In the genomic region with DNA sequence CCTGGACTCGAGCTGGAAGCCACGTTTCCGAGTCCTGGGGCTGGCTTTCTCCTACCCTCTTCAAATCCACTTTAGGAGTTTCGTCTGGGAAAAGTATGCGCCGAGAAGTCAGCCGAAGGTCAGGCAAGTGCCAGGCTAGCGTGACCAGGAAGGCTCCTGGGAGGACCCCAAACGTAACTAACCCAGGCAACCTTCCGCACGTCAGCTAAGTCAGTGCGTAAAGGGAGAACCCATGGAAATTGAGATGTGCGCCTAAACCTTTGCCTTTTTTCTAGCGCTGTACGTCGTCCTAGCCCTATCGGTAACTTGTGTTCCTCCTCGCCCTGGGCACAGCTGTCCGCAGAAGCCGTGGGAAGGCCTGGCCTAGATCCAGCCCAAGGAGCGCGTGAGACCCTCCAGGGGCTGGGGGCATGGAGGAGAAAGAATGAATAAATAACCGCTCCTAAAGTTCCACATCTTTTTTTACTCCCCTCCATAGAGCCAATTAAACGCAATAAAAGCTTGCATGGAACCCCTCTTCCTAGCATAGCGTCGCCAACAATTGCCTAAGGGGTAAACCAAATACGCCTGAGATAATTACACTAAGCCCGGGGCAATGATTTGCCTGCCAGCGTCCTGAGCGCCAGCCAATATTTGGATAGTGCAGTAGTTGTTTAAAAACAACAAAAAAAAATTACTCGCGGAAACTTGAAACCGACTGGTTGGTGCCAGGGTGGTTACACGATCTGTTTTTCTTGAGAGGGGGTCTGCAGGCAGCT, we compare ENCODE assay signal across 1 cellular context.
TF ChIP-seq lines count a peak whose summit lies in the region.

No MANE protein-coding gene starts in this region.

TF ChIP-seq in GM23338, 12 proteins besides CTCF, POLR2A, EP300 and RAD21:
- TF ChIP-seq ZNF462 (CRISPR knock-in tag; IDR thresholded peaks at IDR 0.05) (no peak), EZH2 (IDR thresholded peaks at IDR 0.05; ENCODE audit: low read depth, unreplicated experiment) (peak; percentile 83), CREB1 (CRISPR knock-in tag; IDR thresholded peaks at IDR 0.05; ENCODE audit: low read depth) (no peak), JUNB (IDR thresholded peaks at IDR 0.05; ENCODE audit: unreplicated experiment) (no peak), EZH2phosphoT487 (IDR thresholded peaks at IDR 0.05; ENCODE audit: unreplicated experiment) (peak; percentile 28), NANOG (IDR thresholded peaks at IDR 0.05; ENCODE audit: borderline replicate concordance) (no peak)
TF ChIP-seq in GM23338: peak in this region for 2.
